ENCODE assay signal across 25 cellular contexts in the genomic region with DNA sequence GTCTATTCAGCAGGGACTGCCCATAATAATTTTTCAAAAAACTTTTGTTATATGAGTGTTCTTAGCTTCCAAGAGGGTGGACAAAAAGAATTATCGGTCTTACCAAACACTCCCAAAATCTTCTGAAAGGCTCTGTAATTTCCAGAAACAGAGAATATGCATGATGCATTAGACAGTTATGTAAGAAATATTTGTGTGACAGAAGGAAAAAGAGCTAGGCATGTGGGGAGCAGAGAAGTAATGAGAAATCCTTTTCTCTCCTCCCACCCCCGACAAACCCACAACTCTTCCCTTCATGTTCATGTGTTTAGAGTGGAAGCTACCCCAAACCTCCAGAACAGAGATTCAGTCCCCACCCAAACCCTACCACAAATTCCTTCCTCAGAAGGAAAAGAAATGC.
A peak's percentile ranks its signal among the peaks of the same experiment; 100 is the strongest.
DNase-seq lines count a peak whose midpoint lies in the region; ATAC-seq lines count a peak whose summit lies in the region.
"Had no signal": no experiment of that assay in that cellular context is flagged by ENCODE, and none has a peak within 500 bp of the region (broad histone marks: within the 10 kb centered on the region; RNA-seq: fewer than 3 reads in every experiment).

No MANE protein-coding gene starts in this region.

- H3K4me1 ChIP-seq in GM23248 (ENCODE audit: insufficient read depth) (peaks cover 26% of the 10 kb centered on the region), subcutaneous abdominal adipose tissue (ENCODE audit: control insufficient read depth in 5 of 5, insufficient read depth in 5 of 5, low read length in 5 of 5) (peaks cover 3 to 61% (median 49%) of the 10 kb centered on the region in 5 donors)

- H3K9me3 ChIP-seq in GM23248 (ENCODE audit: low read depth) (no peaks in the 10 kb centered on the region), subcutaneous abdominal adipose tissue (ENCODE audit: control insufficient read depth in 5 of 5, low read length in 5 of 5) (no peaks in the 10 kb centered on the region)
- H3K9me3 ChIP-seq: spleen had no signal

- in situ Hi-C loops in GM23248 (cut with MboI): no loop called here

- no peaks in the 10 kb centered on the region for H3K9me2 ChIP-seq in GM23248 (ENCODE audit: insufficient read depth)

- no peak for ATAC-seq in GM21723 (IDR thresholded peaks at IDR 0.05; ENCODE audit: unreplicated experiment)
- no peak for ATAC-seq in HG03457 (IDR thresholded peaks at IDR 0.05; ENCODE audit: unreplicated experiment)
- ATAC-seq: heart left ventricle; naive thymus-derived CD8-positive, alpha-beta T cell; Panc1 had no signal

- H3K36me3 Mint-ChIP-seq in activated T-cell treated with anti-CD3 and anti-CD28 coated beads, Interleukin-2, amount 50 U/mL, for 24 hours (ENCODE audit: low read depth): no peaks in the 10 kb centered on the region

- H3K4me3 Mint-ChIP-seq in activated T-cell treated with anti-CD3 and anti-CD28 coated beads, Interleukin-2, amount 50 U/mL, for 24 hours: no peak overlapping the region
- H3K4me3 Mint-ChIP-seq: mesothelial cell of epicardium; naive thymus-derived CD8-positive, alpha-beta T cell had no signal

- H3K36me3 ChIP-seq in GM23248 (ENCODE audit: low read depth): no peaks in the 10 kb centered on the region
- H3K36me3 ChIP-seq in subcutaneous abdominal adipose tissue (ENCODE audit: control insufficient read depth in 5 of 5, insufficient read depth in 5 of 5, low read length in 5 of 5): no peaks in the 10 kb centered on the region
- H3K36me3 ChIP-seq: heart left ventricle, spleen had no signal

- peak overlapping the region; percentile 59 for H3K4me2 ChIP-seq in GM23248 (ENCODE audit: unreplicated experiment)

- H3K27ac Mint-ChIP-seq in activated T-cell treated with anti-CD3 and anti-CD28 coated beads, Interleukin-2, amount 50 U/mL, for 24 hours: no peak overlapping the region
- H3K27ac Mint-ChIP-seq: mesothelial cell of epicardium had no signal

- peaks cover 53% of the 10 kb centered on the region for H3K79me2 ChIP-seq in GM23248 (ENCODE audit: insufficient read depth)

- no peaks in the 10 kb centered on the region for H3K9me3 Mint-ChIP-seq in activated T-cell treated with anti-CD3 and anti-CD28 coated beads, Interleukin-2, amount 50 U/mL, for 24 hours
- H3K9me3 Mint-ChIP-seq: naive thymus-derived CD8-positive, alpha-beta T cell had no signal

- H3K4me3 ChIP-seq in GM23248 (peak overlapping the region; percentile 21; the same call in 1 of the 2 replicates), subcutaneous abdominal adipose tissue (ENCODE audit: low read depth in 1 of 5, low read length in 5 of 5) (no peak overlapping the region)
- H3K4me3 ChIP-seq: heart left ventricle, spleen had no signal

- H3F3A ChIP-seq in GM23248 (ENCODE audit: insufficient read depth): peaks cover 16% of the 10 kb centered on the region; the same call in 1 of the 2 replicates

- H3K4me1 Mint-ChIP-seq in activated T-cell treated with anti-CD3 and anti-CD28 coated beads, Interleukin-2, amount 50 U/mL, for 24 hours (ENCODE audit: low read depth): peaks cover 58% of the 10 kb centered on the region
- H3K4me1 Mint-ChIP-seq: mesothelial cell of epicardium had no signal

- H2AFZ ChIP-seq in GM23248: no peak overlapping the region

- no peaks in the 10 kb centered on the region for H4K20me1 ChIP-seq in GM23248 (ENCODE audit: insufficient read depth)

- H3K9ac ChIP-seq in GM23248 (no peak overlapping the region), subcutaneous abdominal adipose tissue (ENCODE audit: low read length in 5 of 5) (no peak overlapping the region)

- DNase-seq in GM23248: peak; percentile 42
- DNase-seq in astrocyte of the hippocampus (ENCODE audit: low read depth, low spot score): peak; percentile 44
- peak; percentile 54 for DNase-seq in fibroblast of peridontal ligament (ENCODE audit: extremely low read depth)
- DNase-seq in activated T-cell treated with anti-CD3 and anti-CD28 coated beads, Interleukin-2, amount 50 U/mL, for 24 hours: no peak
- DNase-seq: activated CD4-positive, CD25-positive, alpha-beta regulatory T cell; activated naive CD4-positive, alpha-beta T cell treated with anti-CD3 and anti-CD28 coated beads, Interleukin-2, amount 50 U/mL, for 16 hours; amygdala; Calu3; DMS79 treated with DMSO at 0.1 percent for 48 hours; GOT3; heart left ventricle; naive thymus-derived CD8-positive, alpha-beta T cell; NCI-H187; NCI-H2171 treated with DMSO at 0.1 percent for 48 hours; NCI-H524 treated with DMSO at 0.1 percent for 48 hours; occipital lobe; SIG-M5; spleen had no signal

- 34 to 42% methylated on average over 2 of the region's 2 CpGs for WGBS in GM23248 (ENCODE audit: low coverage in 1 of 2, low lambda C conversion rate in 2 of 2, missing lambda C conversion rate in 2 of 2), 2 experiments

- H3K27ac ChIP-seq in GM23248 (0 out of 2 replicates have a peak overlapping the region, but pooled peaks have one; percentile 7), subcutaneous abdominal adipose tissue (ENCODE audit: low read depth, low read length) (peak overlapping the region; percentile 76)
- H3K27ac ChIP-seq: C4-2B, epithelial cell of prostate had no signal

- H3K27me3 ChIP-seq in GM23248 (replicated peaks; ENCODE audit: insufficient read depth) (no peaks in the 10 kb centered on the region), subcutaneous abdominal adipose tissue (ENCODE audit: control insufficient read depth in 5 of 5, insufficient read depth in 4 of 5, low read length in 5 of 5) (no peaks in the 10 kb centered on the region)
- H3K27me3 ChIP-seq: heart left ventricle, spleen had no signal

- no peaks in the 10 kb centered on the region for H3K27me3 Mint-ChIP-seq in activated T-cell treated with anti-CD3 and anti-CD28 coated beads, Interleukin-2, amount 50 U/mL, for 24 hours
- H3K27me3 Mint-ChIP-seq: naive thymus-derived CD8-positive, alpha-beta T cell had no signal
